In genomic region chr10:118407026-118407425, GRCh38 we compare ENCODE assay signal across 37 cellular contexts.
"Had no signal": no experiment of that assay in that cellular context is flagged by ENCODE, and none has a peak within 500 bp of the region (broad histone marks: within the 10 kb centered on the region; RNA-seq: fewer than 3 reads in every experiment).

No MANE protein-coding gene starts in this region.

- H3K27ac Mint-ChIP-seq: activated CD4-positive, alpha-beta T cell treated with anti-CD3 and anti-CD28 coated beads, Interleukin-2, amount 10 ng/mL, durations not matched to agents 24 days and 14 days; activated CD8-positive, alpha-beta T cell treated with anti-CD3 and anti-CD28 coated beads for 36 hours; activated naive CD8-positive, alpha-beta T cell treated with anti-CD3 and anti-CD28 coated beads for 36 hours; activated T-cell treated with anti-CD3 and anti-CD28 coated beads, Interleukin-2, amount 50 U/mL, for 72 hours; activated T-helper 17 cell treated with anti-CD3 and anti-CD28 coated beads, Interleukin-2, amount 50 U/mL, for 72 hours had no signal

- H3K4me3 Mint-ChIP-seq: activated CD4-positive, alpha-beta T cell treated with anti-CD3 and anti-CD28 coated beads, Interleukin-2, amount 10 ng/mL, durations not matched to agents 24 days and 14 days; activated CD8-positive, alpha-beta T cell treated with anti-CD3 and anti-CD28 coated beads for 36 hours; activated naive CD8-positive, alpha-beta T cell treated with anti-CD3 and anti-CD28 coated beads for 36 hours; activated T-cell treated with anti-CD3 and anti-CD28 coated beads, Interleukin-2, amount 50 U/mL, for 72 hours; activated T-helper 17 cell treated with anti-CD3 and anti-CD28 coated beads, Interleukin-2, amount 50 U/mL, for 72 hours had no signal

- H3K4me1 Mint-ChIP-seq: activated CD4-positive, alpha-beta T cell treated with anti-CD3 and anti-CD28 coated beads, Interleukin-2, amount 10 ng/mL, durations not matched to agents 24 days and 14 days; activated T-helper 17 cell treated with anti-CD3 and anti-CD28 coated beads, Interleukin-2, amount 50 U/mL, for 72 hours had no signal

- H3K4me1 ChIP-seq: Peyer's patch, SJSA1 had no signal

- H3K36me3 Mint-ChIP-seq: activated naive CD8-positive, alpha-beta T cell treated with anti-CD3 and anti-CD28 coated beads for 36 hours had no signal

- H3K36me3 ChIP-seq: Peyer's patch, SJSA1, WERI-Rb-1 had no signal

- H3K27ac ChIP-seq: Peyer's patch, SJSA1, WERI-Rb-1 had no signal

- H3K9me3 ChIP-seq: Peyer's patch, SJSA1 had no signal

- H3K27me3 ChIP-seq: Peyer's patch had no signal

- H3K4me3 ChIP-seq: K562, Peyer's patch, SJSA1 had no signal

- ATAC-seq: activated CD8-positive, alpha-beta T cell treated with anti-CD3 and anti-CD28 coated beads for 36 hours; activated T-cell treated with anti-CD3 and anti-CD28 coated beads, Interleukin-2, amount 50 U/mL, for 72 hours; activated T-helper 17 cell treated with anti-CD3 and anti-CD28 coated beads, Interleukin-2, amount 50 U/mL, for 72 hours; K562; PC-3 had no signal

- DNase-seq: activated CD4-positive, alpha-beta T cell treated with anti-CD3 and anti-CD28 coated beads for 1 hour; activated CD4-positive, alpha-beta T cell treated with anti-CD3 and anti-CD28 coated beads, Interleukin-2, amount 10 ng/mL, durations not matched to agents 24 days and 14 days; activated CD4-positive, alpha-beta T cell treated with anti-CD3 and anti-CD28 coated beads, Interleukin-2, amount 50 U/mL, for 4 hours; activated CD4-positive, CD25-positive, alpha-beta regulatory T cell; activated CD8-positive, alpha-beta T cell treated with anti-CD3 and anti-CD28 coated beads for 36 hours; activated effector memory CD4-positive, alpha-beta T cell treated with anti-CD3 and anti-CD28 coated beads, Interleukin-2, amount 50 U/mL, for 16 hours; activated naive CD4-positive, alpha-beta T cell; activated naive CD4-positive, alpha-beta T cell treated with anti-CD3 and anti-CD28 coated beads, Interleukin-2, amount 50 U/mL, for 16 hours; activated naive CD8-positive, alpha-beta T cell treated with anti-CD3 and anti-CD28 coated beads for 36 hours; activated T-cell treated with anti-CD3 and anti-CD28 coated beads, Interleukin-2, amount 50 U/mL, for 1 hour; activated T-cell treated with anti-CD3 and anti-CD28 coated beads, Interleukin-2, amount 50 U/mL, for 72 hours; amniotic stem cell; aorta; caudate nucleus; cerebellar nuclear complex; NCI-H1105; NCI-H1417 treated with DMSO at 0.1 percent for 48 hours; NCI-H187 treated with DMSO at 0.1 percent for 48 hours; NCI-H2081; NCI-H2171 treated with DMSO at 0.1 percent for 48 hours; NCI-H2227 treated with DMSO at 0.1 percent for 48 hours; NCI-H446; NCI-H510A treated with DMSO at 0.1 percent for 48 hours; NCI-H526 treated with DMSO at 0.1 percent for 48 hours; NCI-H774; NK-92 treated with Interleukin-12 subunit alpha and Interleukin-12 subunit beta, amount 100 ng/mL, for 24 hours; PC-3; Peyer's patch; RPMI8226; SHP77 treated with DMSO at 0.1 percent for 48 hours; SW 1271; T-helper 1 cell; T1000; WERI-Rb-1 had no signal
